ENCODE assay signal across 9 cellular contexts in genomic region chr10:102393411-102394078, GRCh38. TPM values are rescaled to one million over a fixed set of nuclear protein-coding genes. Genes with fewer than 3 reads are reported as not detected.
DNase-seq lines count a peak whose midpoint lies in the region; ATAC-seq lines count a peak whose summit lies in the region.
"Had no signal": no experiment of that assay in that cellular context is flagged by ENCODE, and none has a peak within 500 bp of the region (broad histone marks: within the 10 kb centered on the region; RNA-seq: fewer than 3 reads in every experiment).

No MANE protein-coding gene starts in this region.

- peak overlapping the region; percentile 99 for H3K27ac Mint-ChIP-seq in activated CD4-positive, alpha-beta memory T cell treated with anti-CD3 and anti-CD28 coated beads for 36 hours

- POLR2A ChIA-PET in activated CD4-positive, alpha-beta memory T cell treated with anti-CD3 and anti-CD28 coated beads for 36 hours (lab: Charles Lee): interaction anchor here (0.6 to 7.9 kb wide), 22 partner anchors 8 to 241 kb away, joined by 3 to 84 read pairs (median 5); partner anchors contain the start of genes C10orf95, CUEDC2, ELOVL3 and FBXL15

- peak overlapping the region; percentile 94 for H3K4me3 Mint-ChIP-seq in activated CD4-positive, alpha-beta memory T cell treated with anti-CD3 and anti-CD28 coated beads for 36 hours

- peaks cover 38% of the 10 kb centered on the region for H3K36me3 Mint-ChIP-seq in activated CD4-positive, alpha-beta memory T cell treated with anti-CD3 and anti-CD28 coated beads for 36 hours

- no peak overlapping the region for H3K9ac ChIP-seq in iPS-15b (ENCODE audit: low read depth, low read length)
- H3K9ac ChIP-seq in stomach smooth muscle (ENCODE audit: low read length in 2 of 2): peak overlapping the region; percentile 88 to 89

- peaks cover 21% of the 10 kb centered on the region for H3K36me3 ChIP-seq in iPS-15b (ENCODE audit: control insufficient read depth, insufficient read depth, low read length)
- peaks cover 11 to 13% of the 10 kb centered on the region in 2 donors for H3K36me3 ChIP-seq in stomach smooth muscle (ENCODE audit: control insufficient read depth in 2 of 2, insufficient read depth in 2 of 2, low read length in 2 of 2)

- ATAC-seq in GM21423 (IDR thresholded peaks at IDR 0.05; ENCODE audit: unreplicated experiment): no peak
- no peak for ATAC-seq in HG02973 (IDR thresholded peaks at IDR 0.05; ENCODE audit: unreplicated experiment)

- H3K27ac ChIP-seq in stomach smooth muscle (ENCODE audit: low read length): peak overlapping the region; percentile 99

- H3K4me1 Mint-ChIP-seq in activated CD4-positive, alpha-beta memory T cell treated with anti-CD3 and anti-CD28 coated beads for 36 hours (ENCODE audit: low read depth): peaks cover 36% of the 10 kb centered on the region

- H3K9me3 ChIP-seq in iPS-15b (ENCODE audit: control insufficient read depth, insufficient read depth, low read length) (no peaks in the 10 kb centered on the region), stomach smooth muscle (ENCODE audit: control insufficient read depth in 2 of 2, low read length in 2 of 2) (no peaks in the 10 kb centered on the region)

- peak; percentile 53 for DNase-seq in NCI-H510A treated with DMSO at 0.1 percent for 48 hours (lab: John Stamatoyannopoulos, UW)
- no peak for DNase-seq in NCI-H510A (lab: John Stamatoyannopoulos, UW)
- DNase-seq in activated CD4-positive, alpha-beta memory T cell treated with anti-CD3 and anti-CD28 coated beads for 36 hours: no peak
- no peak for DNase-seq in NCI-H1417 (lab: John Stamatoyannopoulos, UW)

- H3K27me3 ChIP-seq in iPS-15b (ENCODE audit: control insufficient read depth, insufficient read depth, low read length): peaks cover 11% of the 10 kb centered on the region
- H3K27me3 ChIP-seq in stomach smooth muscle (ENCODE audit: control insufficient read depth in 1 of 2, insufficient read depth in 2 of 2, low read length in 2 of 2): no peaks in the 10 kb centered on the region

- H3K4me1 ChIP-seq in iPS-15b (ENCODE audit: control insufficient read depth, insufficient read depth, low read length) (peaks cover 18% of the 10 kb centered on the region), stomach smooth muscle (ENCODE audit: control insufficient read depth, insufficient read depth, low read length) (peaks cover 44% of the 10 kb centered on the region)

- CTCF ChIA-PET in activated CD4-positive, alpha-beta memory T cell treated with anti-CD3 and anti-CD28 coated beads for 36 hours (lab: Charles Lee): interaction anchor here (0.7 to 13.2 kb wide), 27 partner anchors 10 to 240 kb away, joined by 3 to 213 read pairs (median 5); partner anchors contain the start of genes CUEDC2, ELOVL3, FBXL15 and GBF1

- peak overlapping the region; percentile 95 for H3K4me3 ChIP-seq in iPS-15b (ENCODE audit: low read depth, low read length)
- peak overlapping the region; percentile 94 to 99 for H3K4me3 ChIP-seq in stomach smooth muscle (ENCODE audit: low read length in 2 of 2)

- intact Hi-C loops in activated CD4-positive, alpha-beta memory T cell treated with anti-CD3 and anti-CD28 coated beads for 36 hours (cut with micrococcal nuclease): loop anchor here (1.0 to 5.0 kb wide), 10 partner anchors 28 to 249 kb away; partner anchors contain the start of genes ACTR1A, CUEDC2 and NOLC1

- no peaks in the 10 kb centered on the region for H3K9me3 Mint-ChIP-seq in activated CD4-positive, alpha-beta memory T cell treated with anti-CD3 and anti-CD28 coated beads for 36 hours

- no peaks in the 10 kb centered on the region for H3K27me3 Mint-ChIP-seq in activated CD4-positive, alpha-beta memory T cell treated with anti-CD3 and anti-CD28 coated beads for 36 hours

RNA-seq across cellular contexts. Expression of gene NFKB2, which starts 2.0 kb away (rescaled TPM):
- 100 to 1,000 TPM; 241 to 242 TPM for total RNA-seq in activated CD4-positive, alpha-beta memory T cell treated with anti-CD3 and anti-CD28 coated beads for 36 hours

RNA-seq across cellular contexts. Expression of gene PSD, which starts 25.0 kb away (rescaled TPM):
- 1 to 10 TPM; 4.2 to 4.4 TPM for total RNA-seq in activated CD4-positive, alpha-beta memory T cell treated with anti-CD3 and anti-CD28 coated beads for 36 hours

RNA-seq across cellular contexts. Expression of gene FBXL15, which starts 27.1 kb away (rescaled TPM):
- total RNA-seq in activated CD4-positive, alpha-beta memory T cell treated with anti-CD3 and anti-CD28 coated beads for 36 hours: 10 to 100 TPM; 10.8 to 11.4 TPM

RNA-seq across cellular contexts. Expression of gene CUEDC2, which starts 38.8 kb away (rescaled TPM):
- 10 to 100 TPM; 68.6 to 68.9 TPM for total RNA-seq in activated CD4-positive, alpha-beta memory T cell treated with anti-CD3 and anti-CD28 coated beads for 36 hours

RNA-seq across cellular contexts. Expression of gene C10orf95, which starts 57.8 kb away (rescaled TPM):
- total RNA-seq in activated CD4-positive, alpha-beta memory T cell treated with anti-CD3 and anti-CD28 coated beads for 36 hours: under 1 TPM; 0.19 to 0.48 TPM
- total RNA-seq: subcutaneous adipose tissue had no signal
